8 cellular contexts compared by ENCODE assay signal in genomic region chr5:137498301-137498735, GRCh38. TPM values are rescaled to one million over a fixed set of nuclear protein-coding genes. Genes with fewer than 3 reads are reported as not detected.
DNase-seq lines count a peak whose midpoint lies in the region; ATAC-seq and TF ChIP-seq lines count a peak whose summit lies in the region.

No MANE protein-coding gene starts in this region.

- H3K4me3 Mint-ChIP-seq in nephron progenitor cell = peak overlapping the region; percentile 73

- H3K9me3 Mint-ChIP-seq in nephron progenitor cell = no peaks in the 10 kb centered on the region

- DNase-seq in AG04449 (ENCODE audit: low read depth, low spot score) (no peak), esophagus squamous epithelium (lab: John Stamatoyannopoulos, UW) (no peak), nephron progenitor cell (peak; percentile 66)

- H3K36me3 ChIP-seq in HUES64 (ENCODE audit: insufficient read depth, low read length) (no peaks in the 10 kb centered on the region), esophagus squamous epithelium (no peaks in the 10 kb centered on the region)

- TF ChIP-seq POLR2A in esophagus squamous epithelium (IDR thresholded peaks at IDR 0.05) = no peak

- POLR2A ChIA-PET in AG04449 (lab: Yijun Ruan, JAX) = interaction anchor here (0.6 to 1.3 kb wide), 2 partner anchors 178 to 302 kb away, joined by 3 read pairs; no protein-coding TSS in a partner anchor

- WGBS in HUES64 = 5% methylated on average over 57 of the region's 57 CpGs
- WGBS in esophagus squamous epithelium, 2 donors = 18% methylated on average over 6 of the region's 57 CpGs; no CpG with 5 or more reads in 1 of the 2 donors

- CTCF ChIA-PET in AG04449 (lab: Yijun Ruan, JAX) = interaction anchor here (0.5 to 10.7 kb wide), 37 partner anchors 8 to 707 kb away, joined by 3 to 192 read pairs (median 4); no protein-coding TSS in a partner anchor

- no peaks in the 10 kb centered on the region for H3K36me3 Mint-ChIP-seq in nephron progenitor cell (ENCODE audit: low read depth)

- H3K9me3 ChIP-seq in HUES64 (ENCODE audit: insufficient read depth, low read depth, low read length) = no peaks in the 10 kb centered on the region
- no peaks in the 10 kb centered on the region for H3K9me3 ChIP-seq in esophagus squamous epithelium

- H3K27me3 ChIP-seq in HUES64 (ENCODE audit: insufficient read depth, low read length) = peaks cover 37% of the 10 kb centered on the region
- peaks cover 0 to 60% (median 2%) of the 10 kb centered on the region in 4 donors for H3K27me3 ChIP-seq in esophagus squamous epithelium

- TF ChIP-seq CTCF in AG04449 (IDR thresholded peaks at IDR 0.05; ENCODE audit: insufficient read depth, low read length, missing control alignments) (no peak), esophagus squamous epithelium (IDR thresholded peaks at IDR 0.05) (no peak), nephron progenitor cell (IDR thresholded peaks at IDR 0.05) (no peak)

- intact Hi-C loops in esophagus squamous epithelium (cut with DNase I) = loop anchor here (5.0 kb wide), 1 partner anchor 176 kb away; no protein-coding TSS in a partner anchor

- H3K27me3 Mint-ChIP-seq in nephron progenitor cell (ENCODE audit: low read depth, poor library complexity) = peaks cover 44% of the 10 kb centered on the region

- ATAC-seq in GM21825 (IDR thresholded peaks at IDR 0.05; ENCODE audit: unreplicated experiment) = no peak
- no peak for ATAC-seq in GM21786 (IDR thresholded peaks at IDR 0.05; ENCODE audit: unreplicated experiment)
- no peak for ATAC-seq in GM21381 (IDR thresholded peaks at IDR 0.05; ENCODE audit: unreplicated experiment)
- no peak for ATAC-seq in GM21515 (IDR thresholded peaks at IDR 0.05; ENCODE audit: unreplicated experiment)

- H3K27ac ChIP-seq in HUES64 (ENCODE audit: low read depth, low read length) = no peak overlapping the region
- H3K27ac ChIP-seq in esophagus squamous epithelium = no peak overlapping the region

- H3K4me1 ChIP-seq in HUES64 (ENCODE audit: insufficient read depth, low read length) (no peaks in the 10 kb centered on the region), esophagus squamous epithelium (peaks cover 5 to 13% (median 10%) of the 10 kb centered on the region in 3 donors)

- no peaks in the 10 kb centered on the region for H3K4me1 Mint-ChIP-seq in nephron progenitor cell

- H3K4me3 ChIP-seq in AG04449 (ENCODE audit: low read depth, low read length) (peak overlapping the region; percentile 81), HUES64 (ENCODE audit: low read length) (peak overlapping the region; percentile 66), esophagus squamous epithelium (peak overlapping the region; percentile 18 to 70 (median 42))

- H3K27ac Mint-ChIP-seq in nephron progenitor cell = no peak overlapping the region

- H3K9ac ChIP-seq in HUES64 (ENCODE audit: low read depth, low read length) = peak overlapping the region; percentile 60

RNA-seq across cellular contexts. Expression of gene SPOCK1, which starts 0.8 kb away (rescaled TPM):
- 4.4 TPM for polyA plus RNA-seq in HUES64 (2013, experiment 1 of 2)
- polyA plus RNA-seq in HUES64 (2013, experiment 2 of 2) = 6.5 TPM
- total RNA-seq in esophagus squamous epithelium = 10 to 100 TPM in 2 of 4 donors, 1 to 10 TPM in 1, under 1 TPM in 1; 0.99 to 21.9 (median 8.1) TPM
